Comparison of ENCODE assay signal across 28 cellular contexts in genomic region chr6:7906741-7907140, GRCh38. TPM values are rescaled to one million over a fixed set of nuclear protein-coding genes. Genes with fewer than 3 reads are reported as not detected.
DNase-seq lines count a peak whose midpoint lies in the region; ATAC-seq, FAIRE-seq and TF ChIP-seq lines count a peak whose summit lies in the region.
"Had no signal": no experiment of that assay in that cellular context is flagged by ENCODE, and none has a peak within 500 bp of the region (broad histone marks: within the 10 kb centered on the region; RNA-seq: fewer than 3 reads in every experiment).

No MANE protein-coding gene starts in this region.

- H3K9me2 ChIP-seq in Loucy (replicated peaks; ENCODE audit: low read depth, low read length) = no peaks in the 10 kb centered on the region

- H3K27me3 ChIP-seq in Loucy (ENCODE audit: insufficient read depth, low read length, poor library complexity, severe bottlenecking) (no peaks in the 10 kb centered on the region), GM12878 (replicated peaks in 1 of 2; ENCODE audit: control insufficient read depth in 2 of 2, insufficient read depth in 2 of 2, low read length in 1 of 2) (no peaks in the 10 kb centered on the region)
- H3K27me3 ChIP-seq: BLaER1 had no signal

- H3K4me2 ChIP-seq in Loucy (ENCODE audit: low read depth, low read length, poor library complexity, severe bottlenecking) = peak overlapping the region; percentile 94
- H3K4me2 ChIP-seq in GM12878 (ENCODE audit: control insufficient read depth, insufficient read depth) = peak overlapping the region; percentile 11; the same call in 1 of the 2 replicates
- H3K4me2 ChIP-seq: BLaER1 had no signal

- H3K36me3 ChIP-seq in Loucy (ENCODE audit: insufficient read depth, low read length) (peaks cover 32% of the 10 kb centered on the region; the same call in 1 of the 2 replicates), GM12878 (ENCODE audit: control insufficient read depth in 2 of 2, insufficient read depth in 2 of 2, low read length in 1 of 2) (peaks cover 13 to 24% of the 10 kb centered on the region in 2 experiments)

- 97% methylated on average over 4 of the region's 4 CpGs for WGBS in GM12878 (ENCODE audit: insufficient coverage, insufficient replicate concordance, low lambda C conversion rate, missing lambda C conversion rate)

- H3K36me3 Mint-ChIP-seq in activated CD8-positive, alpha-beta memory T cell treated with anti-CD3 and anti-CD28 coated beads, Interleukin-2, amount 10 ng/mL, durations not matched to agents 7 days and 5 days = peaks cover 11% of the 10 kb centered on the region
- peaks cover 25 to 37% of the 10 kb centered on the region in 2 donors for H3K36me3 Mint-ChIP-seq in stimulated activated naive B cell treated with anti-CD40 and anti-IgM and Interleukin-4, amounts not matched to agents 10 μg/mL and 1 μg/mL and 100 μg/mL, for 72 hours

- no peak overlapping the region for H3K4me3 Mint-ChIP-seq in activated CD8-positive, alpha-beta memory T cell treated with anti-CD3 and anti-CD28 coated beads, Interleukin-2, amount 10 ng/mL, durations not matched to agents 7 days and 5 days
- no peak overlapping the region for H3K4me3 Mint-ChIP-seq in stimulated activated naive B cell treated with anti-CD40 and anti-IgM and Interleukin-4, amounts not matched to agents 10 μg/mL and 1 μg/mL and 100 μg/mL, for 72 hours
- H3K4me3 Mint-ChIP-seq: CD4-positive, alpha-beta memory T cell; HFFc6 had no signal

- no peak for TF ChIP-seq EP300 in GM12878 (IDR thresholded peaks at IDR 0.05; ENCODE audit: borderline replicate concordance in 1 of 2, control insufficient read depth in 1 of 2, low read depth in 2 of 2, low read length in 2 of 2)

- TF ChIP-seq RAD21 in GM12878 (IDR thresholded peaks at IDR 0.05; ENCODE audit: insufficient read depth, low read depth, low read length) = no peak

- BruUV-seq in GM12878 (replicated peaks; lab: Mats Ljungman, UMichigan) = no TSS peak

- H3K79me2 ChIP-seq in Loucy (ENCODE audit: insufficient read depth, low read length) (peaks cover 57% of the 10 kb centered on the region), GM12878 (ENCODE audit: control insufficient read depth, insufficient read depth, low read length) (peaks cover 54% of the 10 kb centered on the region)

- in situ Hi-C loops in GM12878 (cut with MboI) = no loop called here

- H3K4me1 ChIP-seq in Loucy (ENCODE audit: insufficient read depth, low read length, poor library complexity, severe bottlenecking) = peaks cover 41% of the 10 kb centered on the region
- peaks cover 22% of the 10 kb centered on the region for H3K4me1 ChIP-seq in GM12878 (ENCODE audit: control insufficient read depth, insufficient read depth, low read length)

- H3K9ac ChIP-seq in Loucy (ENCODE audit: low read depth, low read length, poor library complexity, severe bottlenecking) (no peak overlapping the region), GM12878 (ENCODE audit: control insufficient read depth, insufficient read depth, low read length) (no peak overlapping the region)
- H3K9ac ChIP-seq: BLaER1 had no signal

- peaks cover 43% of the 10 kb centered on the region for H4K20me1 ChIP-seq in Loucy (ENCODE audit: insufficient read depth, low read length, poor library complexity, severe bottlenecking)
- H4K20me1 ChIP-seq in GM12878 (ENCODE audit: control insufficient read depth, insufficient read depth) = peaks cover 6% of the 10 kb centered on the region; the same call in 1 of the 2 replicates

- no peak for FAIRE-seq in GM12878 (lab: Jason Lieb, UNC)
- FAIRE-seq: H54, RCC 7860 had no signal

- ATAC-seq in activated CD8-positive, alpha-beta memory T cell treated with anti-CD3 and anti-CD28 coated beads, Interleukin-2, amount 10 ng/mL, durations not matched to agents 7 days and 5 days = no peak
- no peak for ATAC-seq in GM12878
- no peak for ATAC-seq in stimulated activated naive B cell treated with anti-CD40 and anti-IgM and Interleukin-4, amounts not matched to agents 10 μg/mL and 1 μg/mL and 100 μg/mL, for 72 hours (replicated peaks)
- no peak for ATAC-seq in Right ventricle myocardium inferior

- CTCF ChIA-PET in activated CD8-positive, alpha-beta memory T cell treated with anti-CD3 and anti-CD28 coated beads, Interleukin-2, amount 10 ng/mL, durations not matched to agents 7 days and 5 days (lab: Charles Lee) = interaction anchor here (0.6 kb wide), 1 partner anchor 26 kb away, joined by 3 read pairs; no protein-coding TSS in a partner anchor
- CTCF ChIA-PET in GM12878 (lab: Yijun Ruan, JAX) = interaction anchor here (0.6 kb wide), 1 partner anchor 621 kb away, joined by 4 read pairs; no protein-coding TSS in a partner anchor

- peak; percentile 25; the same call in 1 of the 2 replicates for TF ChIP-seq POLR2A in GM12878 (IDR thresholded peaks at IDR 0.05; ENCODE audit: low read depth, low read length)

- H3K27ac ChIP-seq in GM12878 (ENCODE audit: control insufficient read depth, insufficient read depth) = no peak overlapping the region
- H3K27ac ChIP-seq: 22Rv1, BLaER1, HL-60 had no signal

- RAD21 ChIA-PET in GM12878 (lab: Charles Lee; ENCODE audit: unreplicated experiment) = no interaction called here

- H3K27ac Mint-ChIP-seq in activated CD8-positive, alpha-beta memory T cell treated with anti-CD3 and anti-CD28 coated beads, Interleukin-2, amount 10 ng/mL, durations not matched to agents 7 days and 5 days = no peak overlapping the region
- H3K27ac Mint-ChIP-seq in stimulated activated naive B cell treated with anti-CD40 and anti-IgM and Interleukin-4, amounts not matched to agents 10 μg/mL and 1 μg/mL and 100 μg/mL, for 72 hours = peak overlapping the region; percentile 37
- H3K27ac Mint-ChIP-seq: HFFc6 had no signal

- H3K4me3 ChIP-seq in Loucy (ENCODE audit: low read length, poor library complexity, severe bottlenecking) (no peak overlapping the region), GM12878 (0 out of 2 replicates have a peak overlapping the region, but pooled peaks have one; percentile 15)
- H3K4me3 ChIP-seq: BLaER1 had no signal

- peaks cover 19% of the 10 kb centered on the region for H3K4me1 Mint-ChIP-seq in activated CD8-positive, alpha-beta memory T cell treated with anti-CD3 and anti-CD28 coated beads, Interleukin-2, amount 10 ng/mL, durations not matched to agents 7 days and 5 days
- peaks cover 29 to 35% of the 10 kb centered on the region in 2 donors for H3K4me1 Mint-ChIP-seq in stimulated activated naive B cell treated with anti-CD40 and anti-IgM and Interleukin-4, amounts not matched to agents 10 μg/mL and 1 μg/mL and 100 μg/mL, for 72 hours

- H3K27me3 Mint-ChIP-seq in activated CD8-positive, alpha-beta memory T cell treated with anti-CD3 and anti-CD28 coated beads, Interleukin-2, amount 10 ng/mL, durations not matched to agents 7 days and 5 days = no peaks in the 10 kb centered on the region
- no peaks in the 10 kb centered on the region for H3K27me3 Mint-ChIP-seq in stimulated activated naive B cell treated with anti-CD40 and anti-IgM and Interleukin-4, amounts not matched to agents 10 μg/mL and 1 μg/mL and 100 μg/mL, for 72 hours
- H3K27me3 Mint-ChIP-seq: CD4-positive, alpha-beta memory T cell had no signal

- H2AFZ ChIP-seq in Loucy (ENCODE audit: low read length) (no peak overlapping the region), GM12878 (ENCODE audit: control insufficient read depth, low read depth, low read length) (no peak overlapping the region)

- intact Hi-C loops in GM12878 (cut with micrococcal nuclease; ENCODE audit: unreplicated experiment) = no loop called here
- intact Hi-C loops in Right ventricle myocardium inferior (cut with DNase I) = no loop called here

- no peaks in the 10 kb centered on the region for H3F3A ChIP-seq in Loucy (ENCODE audit: low read depth)

- no peaks in the 10 kb centered on the region for H3K9me3 ChIP-seq in Loucy (ENCODE audit: insufficient read depth, low read depth, low read length)
- no peaks in the 10 kb centered on the region for H3K9me3 ChIP-seq in GM12878 (replicated peaks; ENCODE audit: control insufficient read depth, insufficient read depth, low read length)
- H3K9me3 ChIP-seq: BLaER1, Caco-2 had no signal

- no peaks in the 10 kb centered on the region for H3K9me3 Mint-ChIP-seq in activated CD8-positive, alpha-beta memory T cell treated with anti-CD3 and anti-CD28 coated beads, Interleukin-2, amount 10 ng/mL, durations not matched to agents 7 days and 5 days (ENCODE audit: low read depth)
- no peaks in the 10 kb centered on the region for H3K9me3 Mint-ChIP-seq in stimulated activated naive B cell treated with anti-CD40 and anti-IgM and Interleukin-4, amounts not matched to agents 10 μg/mL and 1 μg/mL and 100 μg/mL, for 72 hours
- H3K9me3 Mint-ChIP-seq: CD4-positive, alpha-beta memory T cell; HFFc6 had no signal

- peak; percentile 9 for DNase-seq in activated CD8-positive, alpha-beta memory T cell treated with anti-CD3 and anti-CD28 coated beads, Interleukin-2, amount 10 ng/mL, durations not matched to agents 7 days and 5 days
- no peak for DNase-seq in activated CD8-positive, alpha-beta memory T cell treated with anti-CD3 and anti-CD28 coated beads, Interleukin-2, amount 50 U/mL, for 48 hours
- DNase-seq in GM12878 (ENCODE audit: low read depth, low spot score) (no peak), Right ventricle myocardium inferior (ENCODE audit: missing footprints) (no peak), NCI-H748 treated with DMSO at 0.1 percent for 48 hours (lab: John Stamatoyannopoulos, UW) (no peak)
- no peak for DNase-seq in stimulated activated naive B cell treated with anti-CD40 and anti-IgM and Interleukin-4, amounts not matched to agents 10 μg/mL and 1 μg/mL and 100 μg/mL, for 72 hours
- DNase-seq in effector CD4-positive, alpha-beta T cell = no peak
- DNase-seq: ACHN; Caco-2; CD4-positive, alpha-beta memory T cell; DND-41; HFFc6; KG1; MV-4-11; NCI-H1105 treated with DMSO at 0.1 percent for 48 hours; NCI-H2029 treated with DMSO at 0.1 percent for 48 hours; NCI-H226; NCI-H510A treated with DMSO at 0.1 percent for 48 hours; NCI-H774; OCI-M1; Right ventricle myocardium superior; SW 1271 had no signal

- POLR2A ChIA-PET in GM12878 (lab: Charles Lee) = no interaction called here

- no peak for TF ChIP-seq CTCF in Loucy (conservative IDR thresholded peaks at IDR 0.05; ENCODE audit: low read length)
- TF ChIP-seq CTCF in GM12878 (IDR thresholded peaks at IDR 0.05 in 2 of 3, conservative IDR thresholded peaks at IDR 0.05 in 1 of 3; ENCODE audit: control insufficient read depth in 2 of 3, extremely low read depth in 1 of 3, insufficient read depth in 1 of 3, low read depth in 3 of 3, low read length in 3 of 3) = no peak

- SMC1A ChIA-PET in GM12878 (lab: Charles Lee; ENCODE audit: uncharacterized antibody, unreplicated experiment) = no interaction called here

RNA-seq across cellular contexts. Expression of gene TXNDC5, which starts 3.8 kb away (rescaled TPM):
- total RNA-seq in activated CD8-positive, alpha-beta memory T cell treated with anti-CD3 and anti-CD28 coated beads, Interleukin-2, amount 10 ng/mL, durations not matched to agents 7 days and 5 days = 10 to 100 TPM; 27.7 to 45.4 TPM
- 52.5 and 54.0 TPM in 2 replicates for total RNA-seq in GM12878 (2013; cell fraction: nucleolus; rRNA removed)
- total RNA-seq in GM12878 (2014; rRNA removed) (173 and 181 TPM in 2 replicates), GM12878 (2014; rRNA removed; fragmentation: Illumina TruSeq; extraction: Trizol) (128 and 143 TPM in 2 replicates), GM12878 (2021) (131 and 143 TPM in 2 replicates), Right ventricle myocardium inferior (42.0 TPM)
- polyA plus RNA-seq in GM12878 (2011; ENCODE audit: low read depth) = 122 TPM
- polyA plus RNA-seq in GM12878 (2011; rRNA removed) (38.2 and 50.1 TPM in 2 replicates), GM12878 (2014; fragmentation: Illumina TruSeq; extraction: Trizol) (135 and 145 TPM in 2 replicates), GM12878 (2014; fragmentation: Nextera tagmentation; extraction: Ambion mirVana) (10 to 100 TPM; 38.1 to 46.7 TPM), GM12878 (2014; rRNA removed) (122 and 129 TPM in 2 replicates), GM12878 (2016; fragmentation: Nextera tagmentation; extraction: Ambion mirVana) (100 to 1,000 TPM in 1 of 2 experiments, 1 to 10 TPM in 1; 7.2 to 165 TPM)
- 47.0 and 47.9 TPM in 2 replicates for polyA plus RNA-seq in GM12878 (2011; cell fraction: cytosol; rRNA removed)
- polyA plus RNA-seq in GM12878 (2011; cell fraction: nucleus; rRNA removed) = 30.6 and 39.9 TPM in 2 replicates
- 117 and 141 TPM in 2 replicates for polyA plus RNA-seq in GM12878 (2012)
- polyA minus RNA-seq in GM12878 (2011; rRNA and poly(A)+ RNA removed) = 39.4 and 40.8 TPM in 2 replicates
- 15.0 and 18.6 TPM in 2 replicates for polyA minus RNA-seq in GM12878 (2011; cell fraction: cytosol; rRNA and poly(A)+ RNA removed)
- 9.7 and 14.4 TPM in 2 replicates for polyA minus RNA-seq in GM12878 (2011; cell fraction: nucleus; rRNA and poly(A)+ RNA removed)
